ENCODE assay signal across 8 cellular contexts in the genomic region with DNA sequence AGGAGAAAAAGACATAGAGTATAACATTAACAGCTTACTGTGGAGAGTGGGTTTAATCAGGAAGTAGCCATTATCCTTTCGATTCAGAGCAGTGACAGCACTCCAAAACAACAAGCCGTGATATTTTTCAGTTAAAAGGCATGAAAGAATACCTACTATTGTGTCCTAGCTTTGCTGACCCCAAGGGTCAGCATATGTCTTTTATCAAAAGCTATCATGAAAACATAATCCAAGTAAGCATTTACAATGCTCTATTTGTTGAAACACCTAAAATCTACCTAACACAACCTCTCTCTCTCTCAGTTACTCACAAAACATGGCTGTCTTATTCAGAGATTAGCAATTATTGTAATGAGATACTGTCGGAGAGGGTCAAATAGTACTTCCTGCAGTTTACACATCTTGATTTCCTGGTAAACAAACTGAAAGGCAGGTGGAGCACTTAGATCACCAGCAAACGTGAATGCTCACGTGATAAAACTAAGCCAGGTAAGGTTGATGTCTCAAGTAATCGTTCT.
DNase-seq lines count a peak whose midpoint lies in the region; ATAC-seq and TF ChIP-seq lines count a peak whose summit lies in the region.

No MANE protein-coding gene starts in this region.

- peak overlapping the region; percentile 85 for H3K27ac Mint-ChIP-seq in activated naive CD8-positive, alpha-beta T cell treated with anti-CD3 and anti-CD28 coated beads, Interleukin-2, amount 10 ng/mL, durations not matched to agents 7 days and 5 days

- no peaks in the 10 kb centered on the region for H3K27me3 Mint-ChIP-seq in activated naive CD8-positive, alpha-beta T cell treated with anti-CD3 and anti-CD28 coated beads, Interleukin-2, amount 10 ng/mL, durations not matched to agents 7 days and 5 days

- H3K36me3 Mint-ChIP-seq in activated naive CD8-positive, alpha-beta T cell treated with anti-CD3 and anti-CD28 coated beads, Interleukin-2, amount 10 ng/mL, durations not matched to agents 7 days and 5 days, result peaks cover 3% of the 10 kb centered on the region

- no peaks in the 10 kb centered on the region for H3K9me3 ChIP-seq in right atrium auricular region

- H3K4me1 Mint-ChIP-seq in activated naive CD8-positive, alpha-beta T cell treated with anti-CD3 and anti-CD28 coated beads, Interleukin-2, amount 10 ng/mL, durations not matched to agents 7 days and 5 days, result peaks cover 8% of the 10 kb centered on the region

- no peaks in the 10 kb centered on the region for H3K36me3 ChIP-seq in right atrium auricular region

- no peaks in the 10 kb centered on the region for H3K9me3 Mint-ChIP-seq in activated naive CD8-positive, alpha-beta T cell treated with anti-CD3 and anti-CD28 coated beads, Interleukin-2, amount 10 ng/mL, durations not matched to agents 7 days and 5 days

- H3K4me3 ChIP-seq in right atrium auricular region (peak overlapping the region; percentile 40 to 52), retinal pigment epithelial cell (ENCODE audit: low read length) (peak overlapping the region; percentile 49)

- no peak for TF ChIP-seq CTCF in right atrium auricular region (IDR thresholded peaks at IDR 0.05)
- TF ChIP-seq CTCF in retinal pigment epithelial cell (conservative IDR thresholded peaks at IDR 0.05; ENCODE audit: low read depth, low read length), result no peak

- POLR2A ChIA-PET in activated naive CD8-positive, alpha-beta T cell treated with anti-CD3 and anti-CD28 coated beads, Interleukin-2, amount 10 ng/mL, durations not matched to agents 7 days and 5 days (lab: Charles Lee), result interaction anchor here (2.3 kb wide), 1 partner anchor 196 kb away, joined by 14 read pairs; a partner anchor contains a TSS

- H3K27me3 ChIP-seq in right atrium auricular region, result no peaks in the 10 kb centered on the region

- H3K27ac ChIP-seq in right atrium auricular region, result peak overlapping the region; percentile 70 to 75

- DNase-seq in DMS53 (lab: John Stamatoyannopoulos, UW), result peak; percentile 99
- DNase-seq in NCI-H345 (lab: John Stamatoyannopoulos, UW), result peak; percentile 67
- DNase-seq in activated naive CD8-positive, alpha-beta T cell treated with anti-CD3 and anti-CD28 coated beads, Interleukin-2, amount 10 ng/mL, durations not matched to agents 7 days and 5 days, result no peak
- DNase-seq in right atrium auricular region (ENCODE audit: low spot score), result no peak
- no peak for DNase-seq in retinal pigment epithelial cell (ENCODE audit: low read depth)
- DNase-seq in amniotic stem cell (lab: John Stamatoyannopoulos, UW), result no peak

- peak overlapping the region; percentile 65 for H3K4me3 Mint-ChIP-seq in activated naive CD8-positive, alpha-beta T cell treated with anti-CD3 and anti-CD28 coated beads, Interleukin-2, amount 10 ng/mL, durations not matched to agents 7 days and 5 days

- peak; percentile 93 for ATAC-seq in GM19372 (IDR thresholded peaks at IDR 0.05; ENCODE audit: low read depth, unreplicated experiment)
- ATAC-seq in HG03354 (IDR thresholded peaks at IDR 0.05; ENCODE audit: poor library complexity, severe bottlenecking, unreplicated experiment), result peak; percentile 96
- peak; percentile 84 for ATAC-seq in activated naive CD8-positive, alpha-beta T cell treated with anti-CD3 and anti-CD28 coated beads, Interleukin-2, amount 10 ng/mL, durations not matched to agents 7 days and 5 days (ENCODE audit: low read depth)

- peaks cover 0 to 31% of the 10 kb centered on the region in 2 donors for H3K4me1 ChIP-seq in right atrium auricular region

Comparison
In these comparisons a context has a peak if more than half of its experiments do, and no peak if none do; other contexts are left out.
1. DNase-seq: peak in DMS53 (single experiment) and NCI-H345 (single experiment); none in activated naive CD8-positive, alpha-beta T cell treated with anti-CD3 and anti-CD28 coated beads, Interleukin-2, amount 10 ng/mL, durations not matched to agents 7 days and 5 days (single experiment), right atrium auricular region (single experiment), retinal pigment epithelial cell (single experiment) and amniotic stem cell (single experiment).
2. Peak in every context shown above with its lines, with median percentiles within 50 percentile points of each other: ATAC-seq.